In genomic region chr19:52398091-52398461, GRCh38 we compare ENCODE assay signal across 8 cellular contexts. TPM values are rescaled to one million over a fixed set of nuclear protein-coding genes. Genes with fewer than 3 reads are reported as not detected.
DNase-seq lines count a peak whose midpoint lies in the region; ATAC-seq and FAIRE-seq lines count a peak whose summit lies in the region.

No MANE protein-coding gene starts in this region.

- H3K36me3 ChIP-seq in effector memory CD4-positive, alpha-beta T cell (ENCODE audit: control insufficient read depth, insufficient read depth, low read length): peaks cover 19% of the 10 kb centered on the region

- H3K4me1 ChIP-seq in effector memory CD4-positive, alpha-beta T cell (ENCODE audit: control insufficient read depth, insufficient read depth, low read length, poor library complexity, severe bottlenecking): no peaks in the 10 kb centered on the region

- FAIRE-seq in frontal cortex (lab: Jason Lieb, UNC): no peak

- no peaks in the 10 kb centered on the region for H3K27me3 ChIP-seq in effector memory CD4-positive, alpha-beta T cell (replicated peaks; ENCODE audit: control insufficient read depth, insufficient read depth, low read length, poor library complexity, severe bottlenecking)

- intact Hi-C loops in Right ventricle myocardium superior (cut with DNase I): no loop called here
- intact Hi-C loops in cardiac septum (cut with DNase I): loop anchor here (2.0 to 10.0 kb wide), 3 partner anchors 27 to 177 kb away; partner anchors contain the start of genes ZNF701 and ZNF808
- intact Hi-C loops in posterior vena cava (cut with DNase I): no loop called here

- no peaks in the 10 kb centered on the region for H3K9me3 ChIP-seq in effector memory CD4-positive, alpha-beta T cell (ENCODE audit: control insufficient read depth, low read length)

- peak overlapping the region; percentile 80 for H3K4me3 ChIP-seq in effector memory CD4-positive, alpha-beta T cell (ENCODE audit: insufficient read depth, low read depth, low read length, poor library complexity, severe bottlenecking)

- no peak for DNase-seq in Right ventricle myocardium superior
- no peak for DNase-seq in cardiac septum (ENCODE audit: low spot score)
- DNase-seq in RPMI8226: peak; percentile 34
- DNase-seq in effector memory CD4-positive, alpha-beta T cell: no peak
- peak; percentile 12 for DNase-seq in myocyte (ENCODE audit: low read depth)
- no peak for DNase-seq in frontal cortex (ENCODE audit: low spot score in 2 of 2)
- DNase-seq in posterior vena cava (ENCODE audit: low spot score): no peak
- DNase-seq in G401 (ENCODE audit: low spot score): no peak

- H3K27ac ChIP-seq in effector memory CD4-positive, alpha-beta T cell (ENCODE audit: insufficient read depth, low read length, poor library complexity, severe bottlenecking): peak overlapping the region; percentile 46

- ATAC-seq in Right ventricle myocardium superior (ENCODE audit: poor library complexity): peak; percentile 37

- in situ Hi-C loops in G401 (cut with HindIII; ENCODE audit: low sequenced_read_pairs): no loop called here

RNA-seq across cellular contexts. Expression of gene ZNF528, which starts 0.4 kb away (rescaled TPM):
- 10.8 TPM for total RNA-seq in Right ventricle myocardium superior
- 21.5 TPM for total RNA-seq in cardiac septum
- total RNA-seq in myocyte: 8.7 and 26.8 TPM in 2 replicates
- polyA plus RNA-seq in myocyte (2012): 12.8 TPM
- 48.1 TPM for total RNA-seq in frontal cortex
- total RNA-seq in posterior vena cava: 10 to 100 TPM; 15.9 to 24.8 TPM
- not detected in 2 replicates for total RNA-seq in G401 (2014; rRNA removed; shearing (Covaris generic))

RNA-seq across cellular contexts. Expression of gene ZNF880, which starts 28.4 kb away (rescaled TPM):
- total RNA-seq in Right ventricle myocardium superior: 19.4 TPM
- 18.3 TPM for total RNA-seq in cardiac septum
- 18.1 and 50.1 TPM in 2 replicates for total RNA-seq in myocyte
- polyA plus RNA-seq in myocyte (2012): 24.5 TPM
- total RNA-seq in frontal cortex: 158 TPM
- 10 to 100 TPM; 20.3 to 29.1 TPM for total RNA-seq in posterior vena cava
- not detected in 2 replicates for total RNA-seq in G401 (2014; rRNA removed; shearing (Covaris generic))

RNA-seq across cellular contexts. Expression of gene ZNF534, which starts 30.9 kb away (rescaled TPM):
- 0.43 TPM for total RNA-seq in Right ventricle myocardium superior
- total RNA-seq in cardiac septum: 0.73 TPM
- 0.05 and 0.08 TPM in 2 replicates for total RNA-seq in myocyte
- polyA plus RNA-seq in myocyte (2012): 0.15 TPM
- 3.3 TPM for total RNA-seq in frontal cortex
- under 1 TPM in 1 of 2 donors, not detected in 1; 0.14 TPM for total RNA-seq in posterior vena cava
- not detected in 2 replicates for total RNA-seq in G401 (2014; rRNA removed; shearing (Covaris generic))

RNA-seq across cellular contexts. Expression of gene ZNF578, which starts 55.3 kb away (rescaled TPM):
- total RNA-seq in Right ventricle myocardium superior (2.6 TPM), cardiac septum (2.6 TPM), myocyte (2.2 and 4.7 TPM in 2 replicates), frontal cortex (36.3 TPM), posterior vena cava (1 to 10 TPM; 3.1 to 3.7 TPM)
- polyA plus RNA-seq in myocyte (2012): 2.2 TPM
- total RNA-seq in G401 (2014; rRNA removed; shearing (Covaris generic)): not detected in 2 replicates

Comparison
In these comparisons a context has a peak if more than half of its experiments do, and no peak if none do; other contexts are left out.
1. DNase-seq: peak in RPMI8226 (single experiment) and myocyte (single experiment); none in Right ventricle myocardium superior (single experiment), cardiac septum (single experiment), effector memory CD4-positive, alpha-beta T cell (0 of 3), frontal cortex (0 of 2), posterior vena cava (single experiment) and G401 (single experiment).
2. RNA of gene ZNF880, which starts 28.4 kb away (total RNA-seq): 158 TPM in frontal cortex (single experiment), 20.3 to 29.1 TPM in posterior vena cava, 19.4 TPM in Right ventricle myocardium superior (single experiment), 18.3 TPM in cardiac septum (single experiment) and 18.1 to 50.1 TPM in myocyte; not detected in G401; every median in the first group is over 10 times any median in the second.